9 cellular contexts compared by ENCODE assay signal in the genomic region with DNA sequence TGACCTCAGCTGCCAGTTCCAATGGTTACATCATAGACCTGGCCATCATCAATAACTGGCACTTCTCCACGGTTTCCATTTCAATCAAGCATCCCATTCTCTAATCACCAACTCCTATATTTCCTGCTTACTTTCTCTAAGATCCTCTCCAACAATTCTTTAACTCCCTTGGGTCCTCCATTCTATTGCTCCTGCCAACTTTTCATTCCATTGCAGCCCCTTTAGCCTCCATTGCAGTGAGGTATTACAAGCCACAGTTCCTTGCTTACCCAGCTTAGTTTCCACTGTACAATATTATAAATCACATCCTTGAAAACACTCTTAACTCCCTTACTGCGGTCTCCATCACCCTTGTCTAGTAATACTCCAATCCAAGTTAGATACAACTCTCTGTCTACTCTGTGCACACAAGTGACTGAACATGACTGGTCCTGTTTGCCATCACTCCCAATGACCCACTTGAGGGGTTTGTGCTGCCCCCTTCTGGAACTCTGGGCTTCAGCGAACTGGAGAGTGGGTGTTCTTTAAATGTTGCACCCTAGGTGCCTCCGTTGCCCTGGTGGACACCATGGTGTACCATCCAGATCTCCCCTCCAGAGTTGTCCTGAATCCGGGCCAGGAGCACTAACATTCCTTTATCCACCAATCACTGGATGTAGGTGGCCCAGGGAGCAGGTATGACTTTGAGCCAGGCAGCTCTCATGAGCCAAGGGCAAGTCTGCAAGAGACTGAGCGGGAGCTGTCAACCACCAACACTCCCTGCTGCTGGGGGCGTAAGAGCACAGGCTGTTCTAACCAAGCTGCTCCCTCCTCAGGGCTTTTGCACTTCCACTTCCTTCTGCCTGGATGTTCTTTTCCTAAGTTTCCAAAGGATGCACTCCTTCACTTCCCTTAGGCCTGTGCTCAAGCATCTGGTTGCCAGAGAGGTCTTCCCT. TPM values are rescaled to one million over a fixed set of nuclear protein-coding genes. Genes with fewer than 3 reads are reported as not detected.
DNase-seq lines count a peak whose midpoint lies in the region; ATAC-seq and TF ChIP-seq lines count a peak whose summit lies in the region.
"Had no signal": no experiment of that assay in that cellular context is flagged by ENCODE, and none has a peak within 500 bp of the region (broad histone marks: within the 10 kb centered on the region; RNA-seq: fewer than 3 reads in every experiment).

No MANE protein-coding gene starts in this region.

- H3K4me3 Mint-ChIP-seq in HFFc6: no peak overlapping the region

- intact Hi-C loops in A673 (cut with micrococcal nuclease; ENCODE audit: unreplicated experiment): no loop called here

- POLR2A ChIA-PET in A673 (lab: Charles Lee; ENCODE audit: low non-redundant PET): no interaction called here

- H3K27me3 ChIP-seq in A673 (replicated peaks; ENCODE audit: insufficient read depth, low read depth, low read length, poor library complexity): no peaks in the 10 kb centered on the region
- H3K27me3 ChIP-seq: pancreas had no signal

- no peaks in the 10 kb centered on the region for H3K9me3 Mint-ChIP-seq in HFFc6

- peaks cover 32% of the 10 kb centered on the region for H3K4me1 Mint-ChIP-seq in HFFc6 (ENCODE audit: low read depth)

- H3K4me3 ChIP-seq in A673 (ENCODE audit: low read depth, low read length, poor library complexity, severe bottlenecking) (no peak overlapping the region), fibroblast of mammary gland (ENCODE audit: control insufficient read depth, low read depth, low read length) (no peak overlapping the region)
- H3K4me3 ChIP-seq: pancreas had no signal

- no peaks in the 10 kb centered on the region for H3K4me1 ChIP-seq in A673 (ENCODE audit: insufficient read depth, low read length, poor library complexity, severe bottlenecking)
- H3K4me1 ChIP-seq: pancreas had no signal

- DNase-seq in A673 (ENCODE audit: low spot score) (peak; percentile 56), HFFc6 (no peak), fibroblast of mammary gland (ENCODE audit: low read depth) (peak; percentile 41)
- peak; percentile 59 to 72 for DNase-seq in activated CD4-positive, alpha-beta T cell treated with anti-CD3 and anti-CD28 coated beads for 4 hours
- peak; percentile 44 to 49 for DNase-seq in stimulated activated CD8-positive, alpha-beta memory T cell treated with anti-CD3 and anti-CD28 coated beads, Interleukin-7, amount 100 ng/mL, for 4 hours (ENCODE audit: low read depth in 2 of 2)
- DNase-seq: pancreas had no signal

- peak; percentile 55 for TF ChIP-seq CTCF in A673 (conservative IDR thresholded peaks at IDR 0.05; ENCODE audit: low read depth, low read length)
- TF ChIP-seq CTCF in HFFc6 (IDR thresholded peaks at IDR 0.05): peak; percentile 51
- peak; percentile 22 for TF ChIP-seq CTCF in fibroblast of mammary gland (conservative IDR thresholded peaks at IDR 0.05; ENCODE audit: control insufficient read depth, insufficient read depth, low read depth, low read length)

- no peak overlapping the region for H3K27ac ChIP-seq in A673 (ENCODE audit: low read depth, low read length, poor library complexity, severe bottlenecking)
- H3K27ac ChIP-seq: pancreas had no signal

- no peaks in the 10 kb centered on the region for H3K36me3 Mint-ChIP-seq in HFFc6 (ENCODE audit: low read depth)

- CTCF ChIA-PET in A673 (lab: Charles Lee): no interaction called here

- no peak for ATAC-seq in HG02938 (IDR thresholded peaks at IDR 0.05; ENCODE audit: unreplicated experiment)
- ATAC-seq in HG02840 (IDR thresholded peaks at IDR 0.05; ENCODE audit: low FRiP score, unreplicated experiment): no peak
- no peak for ATAC-seq in HG02759 (IDR thresholded peaks at IDR 0.05; ENCODE audit: unreplicated experiment)

- no TSS peak for BruUV-seq in A673 (replicated peaks; lab: Mats Ljungman, UMichigan)

- no peaks in the 10 kb centered on the region for H3K9me3 ChIP-seq in A673 (ENCODE audit: low read depth, low read length, poor library complexity, severe bottlenecking)
- H3K9me3 ChIP-seq: pancreas had no signal

- H3K36me3 ChIP-seq in A673 (ENCODE audit: insufficient read depth, low read length, poor library complexity, severe bottlenecking): no peaks in the 10 kb centered on the region
- H3K36me3 ChIP-seq: pancreas had no signal

- H3K27ac Mint-ChIP-seq in HFFc6: no peak overlapping the region

- H3K27me3 Mint-ChIP-seq in HFFc6 (ENCODE audit: insufficient read depth): no peaks in the 10 kb centered on the region; the same call in 1 of the 2 replicates

RNA-seq across cellular contexts. Expression of a gene that starts 3.7 kb away (rescaled TPM):
- 0.13 TPM in 1 of 2 replicates, not detected in the other for total RNA-seq in A673 (2021)
- total RNA-seq in HFFc6 (2021; fragmentation: NEBNext Ultra II Directional; extraction: Animal tissue kit (Norgen Biotek cat#: 25700)): under 1 TPM in 1 of 6 experiments, not detected in 5; 0.08 TPM

RNA-seq across cellular contexts. Expression of a gene that starts 16.9 kb away (rescaled TPM):
- 49.3 and 59.5 TPM in 2 replicates for total RNA-seq in A673 (2021)
- 10 to 100 TPM; 19.9 to 24.1 (median 23.7) TPM for total RNA-seq in HFFc6 (2021; fragmentation: NEBNext Ultra II Directional; extraction: Animal tissue kit (Norgen Biotek cat#: 25700))

RNA-seq across cellular contexts. Expression of a gene that starts 37.5 kb away (rescaled TPM):
- total RNA-seq in A673 (2021): 23.6 and 24.4 TPM in 2 replicates
- total RNA-seq in HFFc6 (2021; fragmentation: NEBNext Ultra II Directional; extraction: Animal tissue kit (Norgen Biotek cat#: 25700)): 10 to 100 TPM; 42.2 to 44.6 (median 43.5) TPM

RNA-seq across cellular contexts. Expression of a gene that starts 48.1 kb away (rescaled TPM):
- total RNA-seq in A673 (2021): 9.5 and 11.0 TPM in 2 replicates
- total RNA-seq in HFFc6 (2021; fragmentation: NEBNext Ultra II Directional; extraction: Animal tissue kit (Norgen Biotek cat#: 25700)): 1 to 10 TPM in 2 of 6 experiments, under 1 TPM in 4; 0.37 to 2.7 (median 0.45) TPM
